8 cellular contexts compared by ENCODE assay signal in the genomic region with DNA sequence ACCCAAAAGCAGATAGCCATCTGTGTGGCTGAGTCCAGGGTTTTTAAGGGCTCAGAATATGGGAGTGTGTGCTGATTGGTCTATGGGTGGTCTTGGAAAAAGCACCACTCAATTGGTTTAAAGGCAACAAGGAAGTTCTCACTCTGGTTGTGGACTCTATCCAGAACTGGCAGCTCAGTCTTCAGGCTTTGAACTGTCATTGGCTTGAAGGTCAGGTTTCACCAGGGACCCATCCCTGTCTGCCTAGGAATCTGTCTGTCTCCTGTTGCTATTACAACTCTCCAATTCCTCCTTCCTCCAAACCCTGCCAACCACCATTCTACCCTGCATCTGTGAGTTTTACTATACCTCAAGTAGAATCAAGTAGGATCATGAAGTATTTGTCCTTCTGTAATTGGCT.
"Had no signal": no experiment of that assay in that cellular context is flagged by ENCODE, and none has a peak within 500 bp of the region (broad histone marks: within the 10 kb centered on the region; RNA-seq: fewer than 3 reads in every experiment).

No MANE protein-coding gene starts in this region.

- H3K27me3 Mint-ChIP-seq: IgD-negative memory B cell had no signal

- H3K9me3 ChIP-seq: HAP-1 had no signal

- H3K4me3 ChIP-seq: GM23338, HAP-1 had no signal

- FAIRE-seq: HepG2 had no signal

- H3K27ac ChIP-seq: HL-60 had no signal

- DNase-seq: H7, HFFc6 had no signal

- ATAC-seq: GM23338, HCT116, HepG2 had no signal

- H3K4me2 ChIP-seq: GM23338 had no signal

- H3K4me3 Mint-ChIP-seq: GM23338, HFFc6, IgD-negative memory B cell had no signal

- H3K36me3 ChIP-seq: HAP-1 had no signal

- H3K27ac Mint-ChIP-seq: GM23338, HFFc6, IgD-negative memory B cell had no signal
